Comparison of ENCODE assay signal across 1 cellular context in the genomic region with DNA sequence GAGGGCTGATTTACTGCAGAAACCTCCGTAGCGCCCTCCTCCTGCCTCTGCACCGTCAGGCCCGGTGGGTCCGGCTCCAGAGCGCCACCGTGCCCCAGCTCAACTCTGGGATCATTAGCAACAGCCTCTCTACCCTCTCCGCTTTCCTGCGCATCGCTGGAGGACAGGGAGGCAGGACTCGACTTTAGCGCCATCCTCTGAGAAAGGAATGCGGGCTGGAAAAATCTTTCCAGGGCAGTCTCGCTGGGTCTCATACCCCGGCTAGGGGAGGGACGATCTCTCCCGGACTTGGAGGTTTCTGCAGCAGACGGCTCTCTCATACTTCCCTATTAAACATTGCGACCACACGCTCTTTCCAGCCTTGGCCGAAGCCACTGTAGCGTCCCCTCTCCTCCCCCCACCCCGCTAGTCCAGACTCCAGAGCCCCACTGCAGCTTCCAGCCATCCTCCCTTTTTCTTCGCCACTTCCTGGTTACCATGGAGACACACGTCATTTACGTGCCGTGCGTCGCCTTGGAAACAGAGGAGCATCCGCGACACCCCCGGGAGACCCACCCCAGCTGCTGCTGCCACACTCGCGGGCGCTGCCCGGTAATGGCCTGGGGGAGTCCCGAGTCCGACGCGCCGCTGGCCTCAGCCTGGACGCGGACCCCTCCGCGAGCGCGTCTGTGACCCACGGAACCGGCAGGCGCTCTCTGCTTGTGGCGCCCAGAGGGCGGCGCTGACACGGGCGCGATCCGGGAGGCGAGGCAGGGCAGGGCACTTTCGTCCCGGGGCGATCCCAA.
A peak's percentile ranks its signal among the peaks of the same experiment; 100 is the strongest.
TF ChIP-seq lines count a peak whose summit lies in the region.

Gene CCDC184, plus strand, starts transcription at position 554 of the 785 bp plus-strand sequence. CDS start 479 bp downstream, outside the sequence.

TF ChIP-seq in K562, 482 proteins besides CTCF, POLR2A, EP300 and RAD21 (continued from another document and continues in another):
- TF ChIP-seq, protein P1, sequence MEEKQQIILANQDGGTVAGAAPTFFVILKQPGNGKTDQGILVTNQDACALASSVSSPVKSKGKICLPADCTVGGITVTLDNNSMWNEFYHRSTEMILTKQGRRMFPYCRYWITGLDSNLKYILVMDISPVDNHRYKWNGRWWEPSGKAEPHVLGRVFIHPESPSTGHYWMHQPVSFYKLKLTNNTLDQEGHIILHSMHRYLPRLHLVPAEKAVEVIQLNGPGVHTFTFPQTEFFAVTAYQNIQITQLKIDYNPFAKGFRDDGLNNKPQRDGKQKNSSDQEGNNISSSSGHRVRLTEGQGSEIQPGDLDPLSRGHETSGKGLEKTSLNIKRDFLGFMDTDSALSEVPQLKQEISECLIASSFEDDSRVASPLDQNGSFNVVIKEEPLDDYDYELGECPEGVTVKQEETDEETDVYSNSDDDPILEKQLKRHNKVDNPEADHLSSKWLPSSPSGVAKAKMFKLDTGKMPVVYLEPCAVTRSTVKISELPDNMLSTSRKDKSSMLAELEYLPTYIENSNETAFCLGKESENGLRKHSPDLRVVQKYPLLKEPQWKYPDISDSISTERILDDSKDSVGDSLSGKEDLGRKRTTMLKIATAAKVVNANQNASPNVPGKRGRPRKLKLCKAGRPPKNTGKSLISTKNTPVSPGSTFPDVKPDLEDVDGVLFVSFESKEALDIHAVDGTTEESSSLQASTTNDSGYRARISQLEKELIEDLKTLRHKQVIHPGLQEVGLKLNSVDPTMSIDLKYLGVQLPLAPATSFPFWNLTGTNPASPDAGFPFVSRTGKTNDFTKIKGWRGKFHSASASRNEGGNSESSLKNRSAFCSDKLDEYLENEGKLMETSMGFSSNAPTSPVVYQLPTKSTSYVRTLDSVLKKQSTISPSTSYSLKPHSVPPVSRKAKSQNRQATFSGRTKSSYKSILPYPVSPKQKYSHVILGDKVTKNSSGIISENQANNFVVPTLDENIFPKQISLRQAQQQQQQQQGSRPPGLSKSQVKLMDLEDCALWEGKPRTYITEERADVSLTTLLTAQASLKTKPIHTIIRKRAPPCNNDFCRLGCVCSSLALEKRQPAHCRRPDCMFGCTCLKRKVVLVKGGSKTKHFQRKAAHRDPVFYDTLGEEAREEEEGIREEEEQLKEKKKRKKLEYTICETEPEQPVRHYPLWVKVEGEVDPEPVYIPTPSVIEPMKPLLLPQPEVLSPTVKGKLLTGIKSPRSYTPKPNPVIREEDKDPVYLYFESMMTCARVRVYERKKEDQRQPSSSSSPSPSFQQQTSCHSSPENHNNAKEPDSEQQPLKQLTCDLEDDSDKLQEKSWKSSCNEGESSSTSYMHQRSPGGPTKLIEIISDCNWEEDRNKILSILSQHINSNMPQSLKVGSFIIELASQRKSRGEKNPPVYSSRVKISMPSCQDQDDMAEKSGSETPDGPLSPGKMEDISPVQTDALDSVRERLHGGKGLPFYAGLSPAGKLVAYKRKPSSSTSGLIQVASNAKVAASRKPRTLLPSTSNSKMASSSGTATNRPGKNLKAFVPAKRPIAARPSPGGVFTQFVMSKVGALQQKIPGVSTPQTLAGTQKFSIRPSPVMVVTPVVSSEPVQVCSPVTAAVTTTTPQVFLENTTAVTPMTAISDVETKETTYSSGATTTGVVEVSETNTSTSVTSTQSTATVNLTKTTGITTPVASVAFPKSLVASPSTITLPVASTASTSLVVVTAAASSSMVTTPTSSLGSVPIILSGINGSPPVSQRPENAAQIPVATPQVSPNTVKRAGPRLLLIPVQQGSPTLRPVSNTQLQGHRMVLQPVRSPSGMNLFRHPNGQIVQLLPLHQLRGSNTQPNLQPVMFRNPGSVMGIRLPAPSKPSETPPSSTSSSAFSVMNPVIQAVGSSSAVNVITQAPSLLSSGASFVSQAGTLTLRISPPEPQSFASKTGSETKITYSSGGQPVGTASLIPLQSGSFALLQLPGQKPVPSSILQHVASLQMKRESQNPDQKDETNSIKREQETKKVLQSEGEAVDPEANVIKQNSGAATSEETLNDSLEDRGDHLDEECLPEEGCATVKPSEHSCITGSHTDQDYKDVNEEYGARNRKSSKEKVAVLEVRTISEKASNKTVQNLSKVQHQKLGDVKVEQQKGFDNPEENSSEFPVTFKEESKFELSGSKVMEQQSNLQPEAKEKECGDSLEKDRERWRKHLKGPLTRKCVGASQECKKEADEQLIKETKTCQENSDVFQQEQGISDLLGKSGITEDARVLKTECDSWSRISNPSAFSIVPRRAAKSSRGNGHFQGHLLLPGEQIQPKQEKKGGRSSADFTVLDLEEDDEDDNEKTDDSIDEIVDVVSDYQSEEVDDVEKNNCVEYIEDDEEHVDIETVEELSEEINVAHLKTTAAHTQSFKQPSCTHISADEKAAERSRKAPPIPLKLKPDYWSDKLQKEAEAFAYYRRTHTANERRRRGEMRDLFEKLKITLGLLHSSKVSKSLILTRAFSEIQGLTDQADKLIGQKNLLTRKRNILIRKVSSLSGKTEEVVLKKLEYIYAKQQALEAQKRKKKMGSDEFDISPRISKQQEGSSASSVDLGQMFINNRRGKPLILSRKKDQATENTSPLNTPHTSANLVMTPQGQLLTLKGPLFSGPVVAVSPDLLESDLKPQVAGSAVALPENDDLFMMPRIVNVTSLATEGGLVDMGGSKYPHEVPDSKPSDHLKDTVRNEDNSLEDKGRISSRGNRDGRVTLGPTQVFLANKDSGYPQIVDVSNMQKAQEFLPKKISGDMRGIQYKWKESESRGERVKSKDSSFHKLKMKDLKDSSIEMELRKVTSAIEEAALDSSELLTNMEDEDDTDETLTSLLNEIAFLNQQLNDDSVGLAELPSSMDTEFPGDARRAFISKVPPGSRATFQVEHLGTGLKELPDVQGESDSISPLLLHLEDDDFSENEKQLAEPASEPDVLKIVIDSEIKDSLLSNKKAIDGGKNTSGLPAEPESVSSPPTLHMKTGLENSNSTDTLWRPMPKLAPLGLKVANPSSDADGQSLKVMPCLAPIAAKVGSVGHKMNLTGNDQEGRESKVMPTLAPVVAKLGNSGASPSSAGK (IDR thresholded peaks at IDR 0.05) = 0 out of 2 replicates have a peak, but pooled peaks have one; percentile 20
- TF ChIP-seq HDAC2 (IDR thresholded peaks at IDR 0.05) (peak; percentile 79; the same call in 1 of the 2 replicates), SUPT5H (IDR thresholded peaks at IDR 0.05) (no peak), RBM14 (IDR thresholded peaks at IDR 0.05; ENCODE audit: borderline replicate concordance, insufficient read depth, low read depth, low read length) (0 out of 2 replicates have a peak, but pooled peaks have one; percentile 68), ILF3 (IDR thresholded peaks at IDR 0.05; ENCODE audit: borderline replicate concordance) (no peak), CREB1 (IDR thresholded peaks at IDR 0.05) (no peak), CREB1 (CRISPR knock-in tag; IDR thresholded peaks at IDR 0.05) (peak; percentile 51; the same call in 1 of the 2 replicates), HNRNPLL (IDR thresholded peaks at IDR 0.05; ENCODE audit: low read depth, low read length, poor library complexity, severe bottlenecking) (peak; percentile 92), JUN (IDR thresholded peaks at IDR 0.05; ENCODE audit: borderline replicate concordance, low read depth, low read length) (no peak), JUN (CRISPR knock-in tag; IDR thresholded peaks at IDR 0.05; ENCODE audit: borderline replicate concordance) (no peak), KDM1A (IDR thresholded peaks at IDR 0.05) (peak; percentile 77 to 84), ATF7 (IDR thresholded peaks at IDR 0.05) (peak; percentile 50; the same call in 1 of the 2 replicates)
- TF ChIP-seq, protein P2, sequence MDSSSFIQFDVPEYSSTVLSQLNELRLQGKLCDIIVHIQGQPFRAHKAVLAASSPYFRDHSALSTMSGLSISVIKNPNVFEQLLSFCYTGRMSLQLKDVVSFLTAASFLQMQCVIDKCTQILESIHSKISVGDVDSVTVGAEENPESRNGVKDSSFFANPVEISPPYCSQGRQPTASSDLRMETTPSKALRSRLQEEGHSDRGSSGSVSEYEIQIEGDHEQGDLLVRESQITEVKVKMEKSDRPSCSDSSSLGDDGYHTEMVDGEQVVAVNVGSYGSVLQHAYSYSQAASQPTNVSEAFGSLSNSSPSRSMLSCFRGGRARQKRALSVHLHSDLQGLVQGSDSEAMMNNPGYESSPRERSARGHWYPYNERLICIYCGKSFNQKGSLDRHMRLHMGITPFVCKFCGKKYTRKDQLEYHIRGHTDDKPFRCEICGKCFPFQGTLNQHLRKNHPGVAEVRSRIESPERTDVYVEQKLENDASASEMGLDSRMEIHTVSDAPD (CRISPR knock-in tag; IDR thresholded peaks at IDR 0.05) = no peak
- TF ChIP-seq, protein P3, sequence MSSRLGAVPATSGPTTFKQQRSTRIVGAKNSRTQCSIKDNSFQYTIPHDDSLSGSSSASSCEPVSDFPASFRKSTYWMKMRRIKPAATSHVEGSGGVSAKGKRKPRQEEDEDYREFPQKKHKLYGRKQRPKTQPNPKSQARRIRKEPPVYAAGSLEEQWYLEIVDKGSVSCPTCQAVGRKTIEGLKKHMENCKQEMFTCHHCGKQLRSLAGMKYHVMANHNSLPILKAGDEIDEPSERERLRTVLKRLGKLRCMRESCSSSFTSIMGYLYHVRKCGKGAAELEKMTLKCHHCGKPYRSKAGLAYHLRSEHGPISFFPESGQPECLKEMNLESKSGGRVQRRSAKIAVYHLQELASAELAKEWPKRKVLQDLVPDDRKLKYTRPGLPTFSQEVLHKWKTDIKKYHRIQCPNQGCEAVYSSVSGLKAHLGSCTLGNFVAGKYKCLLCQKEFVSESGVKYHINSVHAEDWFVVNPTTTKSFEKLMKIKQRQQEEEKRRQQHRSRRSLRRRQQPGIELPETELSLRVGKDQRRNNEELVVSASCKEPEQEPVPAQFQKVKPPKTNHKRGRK (tag; IDR thresholded peaks at IDR 0.05) = no peak
- TF ChIP-seq, protein P4, sequence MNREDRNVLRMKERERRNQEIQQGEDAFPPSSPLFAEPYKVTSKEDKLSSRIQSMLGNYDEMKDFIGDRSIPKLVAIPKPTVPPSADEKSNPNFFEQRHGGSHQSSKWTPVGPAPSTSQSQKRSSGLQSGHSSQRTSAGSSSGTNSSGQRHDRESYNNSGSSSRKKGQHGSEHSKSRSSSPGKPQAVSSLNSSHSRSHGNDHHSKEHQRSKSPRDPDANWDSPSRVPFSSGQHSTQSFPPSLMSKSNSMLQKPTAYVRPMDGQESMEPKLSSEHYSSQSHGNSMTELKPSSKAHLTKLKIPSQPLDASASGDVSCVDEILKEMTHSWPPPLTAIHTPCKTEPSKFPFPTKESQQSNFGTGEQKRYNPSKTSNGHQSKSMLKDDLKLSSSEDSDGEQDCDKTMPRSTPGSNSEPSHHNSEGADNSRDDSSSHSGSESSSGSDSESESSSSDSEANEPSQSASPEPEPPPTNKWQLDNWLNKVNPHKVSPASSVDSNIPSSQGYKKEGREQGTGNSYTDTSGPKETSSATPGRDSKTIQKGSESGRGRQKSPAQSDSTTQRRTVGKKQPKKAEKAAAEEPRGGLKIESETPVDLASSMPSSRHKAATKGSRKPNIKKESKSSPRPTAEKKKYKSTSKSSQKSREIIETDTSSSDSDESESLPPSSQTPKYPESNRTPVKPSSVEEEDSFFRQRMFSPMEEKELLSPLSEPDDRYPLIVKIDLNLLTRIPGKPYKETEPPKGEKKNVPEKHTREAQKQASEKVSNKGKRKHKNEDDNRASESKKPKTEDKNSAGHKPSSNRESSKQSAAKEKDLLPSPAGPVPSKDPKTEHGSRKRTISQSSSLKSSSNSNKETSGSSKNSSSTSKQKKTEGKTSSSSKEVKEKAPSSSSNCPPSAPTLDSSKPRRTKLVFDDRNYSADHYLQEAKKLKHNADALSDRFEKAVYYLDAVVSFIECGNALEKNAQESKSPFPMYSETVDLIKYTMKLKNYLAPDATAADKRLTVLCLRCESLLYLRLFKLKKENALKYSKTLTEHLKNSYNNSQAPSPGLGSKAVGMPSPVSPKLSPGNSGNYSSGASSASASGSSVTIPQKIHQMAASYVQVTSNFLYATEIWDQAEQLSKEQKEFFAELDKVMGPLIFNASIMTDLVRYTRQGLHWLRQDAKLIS (CRISPR knock-in tag; IDR thresholded peaks at IDR 0.05) = 0 out of 2 replicates have a peak, but pooled peaks have one; percentile 65
- TF ChIP-seq, protein P5, sequence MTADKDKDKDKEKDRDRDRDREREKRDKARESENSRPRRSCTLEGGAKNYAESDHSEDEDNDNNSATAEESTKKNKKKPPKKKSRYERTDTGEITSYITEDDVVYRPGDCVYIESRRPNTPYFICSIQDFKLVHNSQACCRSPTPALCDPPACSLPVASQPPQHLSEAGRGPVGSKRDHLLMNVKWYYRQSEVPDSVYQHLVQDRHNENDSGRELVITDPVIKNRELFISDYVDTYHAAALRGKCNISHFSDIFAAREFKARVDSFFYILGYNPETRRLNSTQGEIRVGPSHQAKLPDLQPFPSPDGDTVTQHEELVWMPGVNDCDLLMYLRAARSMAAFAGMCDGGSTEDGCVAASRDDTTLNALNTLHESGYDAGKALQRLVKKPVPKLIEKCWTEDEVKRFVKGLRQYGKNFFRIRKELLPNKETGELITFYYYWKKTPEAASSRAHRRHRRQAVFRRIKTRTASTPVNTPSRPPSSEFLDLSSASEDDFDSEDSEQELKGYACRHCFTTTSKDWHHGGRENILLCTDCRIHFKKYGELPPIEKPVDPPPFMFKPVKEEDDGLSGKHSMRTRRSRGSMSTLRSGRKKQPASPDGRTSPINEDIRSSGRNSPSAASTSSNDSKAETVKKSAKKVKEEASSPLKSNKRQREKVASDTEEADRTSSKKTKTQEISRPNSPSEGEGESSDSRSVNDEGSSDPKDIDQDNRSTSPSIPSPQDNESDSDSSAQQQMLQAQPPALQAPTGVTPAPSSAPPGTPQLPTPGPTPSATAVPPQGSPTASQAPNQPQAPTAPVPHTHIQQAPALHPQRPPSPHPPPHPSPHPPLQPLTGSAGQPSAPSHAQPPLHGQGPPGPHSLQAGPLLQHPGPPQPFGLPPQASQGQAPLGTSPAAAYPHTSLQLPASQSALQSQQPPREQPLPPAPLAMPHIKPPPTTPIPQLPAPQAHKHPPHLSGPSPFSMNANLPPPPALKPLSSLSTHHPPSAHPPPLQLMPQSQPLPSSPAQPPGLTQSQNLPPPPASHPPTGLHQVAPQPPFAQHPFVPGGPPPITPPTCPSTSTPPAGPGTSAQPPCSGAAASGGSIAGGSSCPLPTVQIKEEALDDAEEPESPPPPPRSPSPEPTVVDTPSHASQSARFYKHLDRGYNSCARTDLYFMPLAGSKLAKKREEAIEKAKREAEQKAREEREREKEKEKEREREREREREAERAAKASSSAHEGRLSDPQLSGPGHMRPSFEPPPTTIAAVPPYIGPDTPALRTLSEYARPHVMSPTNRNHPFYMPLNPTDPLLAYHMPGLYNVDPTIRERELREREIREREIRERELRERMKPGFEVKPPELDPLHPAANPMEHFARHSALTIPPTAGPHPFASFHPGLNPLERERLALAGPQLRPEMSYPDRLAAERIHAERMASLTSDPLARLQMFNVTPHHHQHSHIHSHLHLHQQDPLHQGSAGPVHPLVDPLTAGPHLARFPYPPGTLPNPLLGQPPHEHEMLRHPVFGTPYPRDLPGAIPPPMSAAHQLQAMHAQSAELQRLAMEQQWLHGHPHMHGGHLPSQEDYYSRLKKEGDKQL (CRISPR knock-in tag; IDR thresholded peaks at IDR 0.05; ENCODE audit: borderline replicate concordance) = 0 out of 2 replicates have a peak, but pooled peaks have one; percentile 22
